ENCODE assay signal across 7 cellular contexts in the genomic region with DNA sequence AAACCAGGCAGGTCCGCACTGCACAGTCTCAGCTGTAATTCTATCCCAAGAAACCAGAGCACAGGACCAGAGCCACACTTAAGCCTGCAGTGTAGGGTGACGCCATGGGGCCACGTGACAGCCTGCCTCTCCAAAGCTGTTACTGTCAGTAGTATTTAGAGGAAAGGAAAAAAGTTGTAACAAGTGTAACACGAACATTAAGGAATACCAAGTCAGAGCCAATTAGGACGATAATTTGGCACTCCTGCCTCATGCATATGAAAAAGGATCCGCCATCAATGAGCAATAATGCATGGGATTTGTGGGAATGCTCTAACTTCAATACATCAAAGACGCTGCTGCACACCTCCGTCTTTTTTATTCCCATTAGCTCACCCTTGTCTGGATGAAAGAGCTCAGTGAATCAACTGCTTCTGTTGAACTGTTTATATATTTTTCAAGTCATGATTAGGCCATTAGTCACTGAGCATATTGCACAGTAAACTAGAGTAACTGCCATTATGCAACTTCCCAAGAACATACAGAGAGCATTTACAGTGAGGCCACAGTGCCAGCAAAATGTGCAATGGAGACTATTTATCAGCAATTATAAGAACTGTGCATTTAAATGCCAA.
DNase-seq lines count a peak whose midpoint lies in the region; ATAC-seq and TF ChIP-seq lines count a peak whose summit lies in the region.

No MANE protein-coding gene starts in this region.

- no peaks in the 10 kb centered on the region for H3K9me3 ChIP-seq in HEK293 (ENCODE audit: control insufficient read depth, insufficient read depth, low read depth, low read length)
- no peaks in the 10 kb centered on the region for H3K9me3 ChIP-seq in Panc1 (ENCODE audit: control insufficient read depth, insufficient read depth, low read depth, low read length)
- no peaks in the 10 kb centered on the region for H3K9me3 ChIP-seq in skeletal muscle tissue (ENCODE audit: control insufficient read depth in 3 of 3, low read length in 3 of 3)
- H3K9me3 ChIP-seq in colonic mucosa, result no peaks in the 10 kb centered on the region
- no peaks in the 10 kb centered on the region for H3K9me3 ChIP-seq in neural progenitor cell (ENCODE audit: low read depth)

- peaks cover 16% of the 10 kb centered on the region for H3K4me1 Mint-ChIP-seq in neural progenitor cell

- H3K4me3 ChIP-seq in HEK293 (ENCODE audit: low read depth, low read length) (no peak overlapping the region), Panc1 (ENCODE audit: low read depth in 2 of 2, low read length in 2 of 2) (peak overlapping the region in 1 of 2 experiments; percentile 17; a peak in 1 of 4 replicates), skeletal muscle tissue (ENCODE audit: low read length in 3 of 3) (peak overlapping the region; percentile 20 to 52 (median 30)), colonic mucosa (no peak overlapping the region), neural progenitor cell (no peak overlapping the region)

- H3K4me1 ChIP-seq in HEK293 (ENCODE audit: control insufficient read depth, insufficient read depth, low read length) (peaks cover 37% of the 10 kb centered on the region), Panc1 (ENCODE audit: control insufficient read depth, insufficient read depth, low read length) (peaks cover 72% of the 10 kb centered on the region), skeletal muscle tissue (ENCODE audit: control insufficient read depth in 3 of 3, insufficient read depth in 3 of 3, low read length in 3 of 3) (peaks cover 29 to 40% (median 30%) of the 10 kb centered on the region in 3 donors), colonic mucosa (no peaks in the 10 kb centered on the region), neural progenitor cell (peaks cover 12% of the 10 kb centered on the region)

- no peaks in the 10 kb centered on the region for H3F3A ChIP-seq in neural progenitor cell (ENCODE audit: low read depth)

- CTCF ChIA-PET in HEK293 (lab: Yijun Ruan, JAX), result interaction anchor here (0.5 to 1.4 kb wide), 6 partner anchors 10 to 343 kb away, joined by 3 to 4 read pairs (median 4); no protein-coding TSS in a partner anchor
- CTCF ChIA-PET in Panc1 (lab: Charles Lee), result no interaction called here

- TF ChIP-seq CTCF in HEK293 (tag by site-specific recombination; IDR thresholded peaks at IDR 0.05) (no peak), Panc1 (IDR thresholded peaks at IDR 0.05) (no peak), colonic mucosa (IDR thresholded peaks at IDR 0.05) (no peak), neural progenitor cell (IDR thresholded peaks at IDR 0.05) (no peak)

- no peaks in the 10 kb centered on the region for H3K9me3 Mint-ChIP-seq in neural progenitor cell

- peak; percentile 91 for ATAC-seq in Panc1

- H3K27ac ChIP-seq in HEK293 (ENCODE audit: extremely low read depth, low read depth, low read length), result peak overlapping the region; percentile 47
- peak overlapping the region; percentile 80 for H3K27ac ChIP-seq in Panc1 (ENCODE audit: low read length)
- peak overlapping the region; percentile 52 for H3K27ac ChIP-seq in skeletal muscle tissue (ENCODE audit: low read depth, low read length)
- H3K27ac ChIP-seq in colonic mucosa, result no peak overlapping the region
- no peak overlapping the region for H3K27ac ChIP-seq in neural progenitor cell

- H3K9ac ChIP-seq in skeletal muscle tissue (ENCODE audit: low read depth in 1 of 3, low read length in 3 of 3) (peak overlapping the region in 1 of 3 donors; percentile 41), colonic mucosa (ENCODE audit: low read depth in 2 of 2, low read length in 2 of 2) (no peak overlapping the region), neural progenitor cell (no peak overlapping the region)

- H3K79me2 ChIP-seq in neural progenitor cell (ENCODE audit: low read depth), result no peaks in the 10 kb centered on the region

- no peak overlapping the region for H3K4me3 Mint-ChIP-seq in neural progenitor cell

- in situ Hi-C loops in Panc1 (cut with HindIII; ENCODE audit: low pct_unique_long_range_greater_than_20kb, low sequenced_read_pairs), result no loop called here

- no TSS peak for BruUV-seq in Panc1 (replicated peaks; lab: Mats Ljungman, UMichigan)

- no peak overlapping the region for H2AFZ ChIP-seq in neural progenitor cell (replicated peaks)

- H3K4me2 ChIP-seq in neural progenitor cell, result no peak overlapping the region

- no peaks in the 10 kb centered on the region; a peak in 1 of 3 replicates for H3K36me3 ChIP-seq in HEK293 (ENCODE audit: control insufficient read depth in 2 of 2, insufficient read depth in 1 of 2, low read length in 2 of 2)
- no peaks in the 10 kb centered on the region for H3K36me3 ChIP-seq in Panc1 (ENCODE audit: control insufficient read depth, insufficient read depth, low read length)
- H3K36me3 ChIP-seq in skeletal muscle tissue (ENCODE audit: control insufficient read depth in 3 of 3, insufficient read depth in 3 of 3, low read length in 3 of 3), result no peaks in the 10 kb centered on the region
- no peaks in the 10 kb centered on the region for H3K36me3 ChIP-seq in colonic mucosa
- no peaks in the 10 kb centered on the region for H3K36me3 ChIP-seq in neural progenitor cell

- H3K36me3 Mint-ChIP-seq in neural progenitor cell, result no peaks in the 10 kb centered on the region

- peak; percentile 88 for DNase-seq in Panc1 (ENCODE audit: low read depth, low spot score)
- peak; percentile 85 for DNase-seq in fibroblast of gingiva (ENCODE audit: low read depth)
- no peak for DNase-seq in colonic mucosa
- no peak for DNase-seq in iPS-NIHi7 (ENCODE audit: extremely low spot score)
- no peak for DNase-seq in neural progenitor cell (ENCODE audit: low spot score)

- H3K27ac Mint-ChIP-seq in neural progenitor cell, result no peak overlapping the region

- H3K27me3 ChIP-seq in Panc1 (ENCODE audit: control insufficient read depth, insufficient read depth, low read length) (no peaks in the 10 kb centered on the region), skeletal muscle tissue (ENCODE audit: control insufficient read depth in 3 of 3, insufficient read depth in 3 of 3, low read length in 3 of 3) (no peaks in the 10 kb centered on the region), colonic mucosa (no peaks in the 10 kb centered on the region), neural progenitor cell (no peaks in the 10 kb centered on the region)

- intact Hi-C loops in Panc1 (cut with micrococcal nuclease; ENCODE audit: unreplicated experiment) (no loop called here), colonic mucosa (cut with DNase I) (no loop called here)

- POLR2A ChIA-PET in HEK293 (lab: Yijun Ruan, JAX) (no interaction called here), Panc1 (lab: Charles Lee) (interaction anchor here (0.6 kb wide), 1 partner anchor 20 kb away, joined by 17 read pairs; no protein-coding TSS in a partner anchor)

- H3K27me3 Mint-ChIP-seq in neural progenitor cell (ENCODE audit: insufficient read depth, low read depth), result no peaks in the 10 kb centered on the region

- H4K20me1 ChIP-seq in neural progenitor cell (ENCODE audit: low read depth), result no peaks in the 10 kb centered on the region

TF ChIP-seq in HEK293, 187 proteins besides CTCF, POLR2A, EP300 and RAD21 (continues in another document):
- peak; percentile 98 for TF ChIP-seq ZBTB17 (tag by site-specific recombination; IDR thresholded peaks at IDR 0.05)
- TF ChIP-seq ZBTB20 (tag by site-specific recombination; IDR thresholded peaks at IDR 0.05), result 0 out of 2 replicates have a peak, but pooled peaks have one; percentile 13
- no peak for TF ChIP-seq ZNF510 (tag by site-specific recombination; IDR thresholded peaks at IDR 0.05; ENCODE audit: insufficient replicate concordance)
- peak; percentile 51; the same call in 1 of the 2 replicates for TF ChIP-seq RBAK (tag by site-specific recombination; IDR thresholded peaks at IDR 0.05)
- TF ChIP-seq, protein P1, sequence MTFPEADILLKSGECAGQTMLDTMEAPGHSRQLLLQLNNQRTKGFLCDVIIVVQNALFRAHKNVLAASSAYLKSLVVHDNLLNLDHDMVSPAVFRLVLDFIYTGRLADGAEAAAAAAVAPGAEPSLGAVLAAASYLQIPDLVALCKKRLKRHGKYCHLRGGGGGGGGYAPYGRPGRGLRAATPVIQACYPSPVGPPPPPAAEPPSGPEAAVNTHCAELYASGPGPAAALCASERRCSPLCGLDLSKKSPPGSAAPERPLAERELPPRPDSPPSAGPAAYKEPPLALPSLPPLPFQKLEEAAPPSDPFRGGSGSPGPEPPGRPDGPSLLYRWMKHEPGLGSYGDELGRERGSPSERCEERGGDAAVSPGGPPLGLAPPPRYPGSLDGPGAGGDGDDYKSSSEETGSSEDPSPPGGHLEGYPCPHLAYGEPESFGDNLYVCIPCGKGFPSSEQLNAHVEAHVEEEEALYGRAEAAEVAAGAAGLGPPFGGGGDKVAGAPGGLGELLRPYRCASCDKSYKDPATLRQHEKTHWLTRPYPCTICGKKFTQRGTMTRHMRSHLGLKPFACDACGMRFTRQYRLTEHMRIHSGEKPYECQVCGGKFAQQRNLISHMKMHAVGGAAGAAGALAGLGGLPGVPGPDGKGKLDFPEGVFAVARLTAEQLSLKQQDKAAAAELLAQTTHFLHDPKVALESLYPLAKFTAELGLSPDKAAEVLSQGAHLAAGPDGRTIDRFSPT (tag by site-specific recombination; IDR thresholded peaks at IDR 0.05), result no peak
- TF ChIP-seq ZNF24 (tag by site-specific recombination; IDR thresholded peaks at IDR 0.05), result peak; percentile 97
- peak; percentile 90 for TF ChIP-seq SP7 (tag by site-specific recombination; IDR thresholded peaks at IDR 0.05)
- TF ChIP-seq, protein P2, sequence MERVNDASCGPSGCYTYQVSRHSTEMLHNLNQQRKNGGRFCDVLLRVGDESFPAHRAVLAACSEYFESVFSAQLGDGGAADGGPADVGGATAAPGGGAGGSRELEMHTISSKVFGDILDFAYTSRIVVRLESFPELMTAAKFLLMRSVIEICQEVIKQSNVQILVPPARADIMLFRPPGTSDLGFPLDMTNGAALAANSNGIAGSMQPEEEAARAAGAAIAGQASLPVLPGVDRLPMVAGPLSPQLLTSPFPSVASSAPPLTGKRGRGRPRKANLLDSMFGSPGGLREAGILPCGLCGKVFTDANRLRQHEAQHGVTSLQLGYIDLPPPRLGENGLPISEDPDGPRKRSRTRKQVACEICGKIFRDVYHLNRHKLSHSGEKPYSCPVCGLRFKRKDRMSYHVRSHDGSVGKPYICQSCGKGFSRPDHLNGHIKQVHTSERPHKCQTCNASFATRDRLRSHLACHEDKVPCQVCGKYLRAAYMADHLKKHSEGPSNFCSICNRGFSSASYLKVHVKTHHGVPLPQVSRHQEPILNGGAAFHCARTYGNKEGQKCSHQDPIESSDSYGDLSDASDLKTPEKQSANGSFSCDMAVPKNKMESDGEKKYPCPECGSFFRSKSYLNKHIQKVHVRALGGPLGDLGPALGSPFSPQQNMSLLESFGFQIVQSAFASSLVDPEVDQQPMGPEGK (tag by site-specific recombination; IDR thresholded peaks at IDR 0.05), result peak; percentile 48; the same call in 1 of the 2 replicates
- peak; percentile 39; the same call in 1 of the 2 replicates for TF ChIP-seq WT1 (tag by site-specific recombination; IDR thresholded peaks at IDR 0.05)
- TF ChIP-seq ZNF184 (tag by site-specific recombination; IDR thresholded peaks at IDR 0.05), result 0 out of 2 replicates have a peak, but pooled peaks have one; percentile 65
- TF ChIP-seq ZBTB21 (tag by site-specific recombination; IDR thresholded peaks at IDR 0.05), result peak; percentile 82
- no peak for TF ChIP-seq ZNF473 (tag by site-specific recombination; IDR thresholded peaks at IDR 0.05)

Comparison
In these comparisons a context has a peak if more than half of its experiments do, and no peak if none do; other contexts are left out.
1. H3K27ac ChIP-seq: peak in HEK293 (single experiment), Panc1 (single experiment) and skeletal muscle tissue (single experiment); none in colonic mucosa (single experiment) and neural progenitor cell (single experiment).
2. H3K4me3 ChIP-seq: peak in skeletal muscle tissue (3 of 3); none in HEK293 (single experiment), colonic mucosa (single experiment) and neural progenitor cell (single experiment).
3. DNase-seq: peak in Panc1 (single experiment) and fibroblast of gingiva (single experiment); none in colonic mucosa (single experiment), iPS-NIHi7 (single experiment) and neural progenitor cell (single experiment).